ENCODE assay signal across 5 cellular contexts in the genomic region with DNA sequence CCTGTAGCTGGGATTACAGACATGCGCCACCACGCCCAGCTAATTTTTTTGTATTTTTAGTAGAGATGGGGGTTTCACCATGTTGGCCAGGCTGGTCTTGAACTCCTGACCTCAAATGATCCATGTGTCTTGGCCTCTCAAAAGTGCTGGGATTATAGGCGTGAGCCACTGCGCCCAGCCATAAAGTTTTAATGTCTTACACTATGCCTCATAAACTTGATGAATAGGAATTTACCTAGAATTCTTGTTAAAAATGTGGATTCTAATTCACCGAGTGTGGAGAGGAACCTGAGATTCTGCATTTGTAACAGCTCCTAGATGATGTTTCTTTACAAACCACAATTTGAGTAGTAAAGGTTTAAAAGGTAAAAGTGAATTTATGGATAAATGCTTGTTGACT. TPM values are rescaled to one million over a fixed set of nuclear protein-coding genes. Genes with fewer than 3 reads are reported as not detected.
DNase-seq lines count a peak whose midpoint lies in the region; ATAC-seq and TF ChIP-seq lines count a peak whose summit lies in the region.
"Not testable (repeated sequence)": the region's sequence is repeated elsewhere in the genome, so short reads cannot be mapped to it uniquely, and the experiment has no call there.

No MANE protein-coding gene starts in this region.

- not testable (repeated sequence) for H3F3A ChIP-seq in smooth muscle cell (ENCODE audit: low read depth)

- peaks cover 48% of the 10 kb centered on the region for H3K4me1 Mint-ChIP-seq in central memory CD8-positive, alpha-beta T cell
- not testable (repeated sequence) for H3K4me1 Mint-ChIP-seq in mesothelial cell of epicardium

- ATAC-seq in central memory CD8-positive, alpha-beta T cell (replicated peaks; ENCODE audit: extremely low read depth, poor library complexity, severe bottlenecking), result not testable (repeated sequence)

- peaks cover 97% of the 10 kb centered on the region for H4K20me1 ChIP-seq in smooth muscle cell (ENCODE audit: low read depth)

- H3K27ac Mint-ChIP-seq in central memory CD8-positive, alpha-beta T cell (ENCODE audit: low read depth), result peak overlapping the region; percentile 38
- peak overlapping the region; percentile 56 for H3K27ac Mint-ChIP-seq in mesothelial cell of epicardium

- peaks cover 93% of the 10 kb centered on the region for H3K79me2 ChIP-seq in smooth muscle cell (ENCODE audit: low read depth)

- peak overlapping the region; percentile 21 for H3K27ac ChIP-seq in smooth muscle cell (ENCODE audit: low read depth)

- H3K27me3 ChIP-seq in smooth muscle cell (ENCODE audit: low read depth), result not testable (repeated sequence)

- not testable (repeated sequence) for H3K27me3 Mint-ChIP-seq in central memory CD8-positive, alpha-beta T cell; mesothelial cell of epicardium (ENCODE audit: low read depth)

- not testable (repeated sequence) for H3K9me3 ChIP-seq in smooth muscle cell (replicated peaks; ENCODE audit: low read depth)

- CTCF ChIA-PET in HEK293T (lab: Yijun Ruan, JAX), result interaction anchor here (0.6 kb wide), 1 partner anchor 275 kb away, joined by 3 read pairs; no protein-coding TSS in a partner anchor

- H3K36me3 Mint-ChIP-seq in central memory CD8-positive, alpha-beta T cell (ENCODE audit: insufficient read depth), result peaks cover 41% of the 10 kb centered on the region
- H3K36me3 Mint-ChIP-seq in mesothelial cell of epicardium, result peaks cover 27% of the 10 kb centered on the region

- not testable (repeated sequence) for H3K4me1 ChIP-seq in smooth muscle cell (ENCODE audit: low read depth)

- not testable (repeated sequence) for H2AFZ ChIP-seq in smooth muscle cell (ENCODE audit: low read depth)

- not testable (repeated sequence) for H3K9ac ChIP-seq in smooth muscle cell (ENCODE audit: low read depth)

- not testable (repeated sequence) for H3K4me3 ChIP-seq in smooth muscle cell

- 89% methylated on average over 5 of the region's 5 CpGs for WGBS in smooth muscle cell (ENCODE audit: low lambda C conversion rate)

- not testable (repeated sequence) for H3K4me3 Mint-ChIP-seq in central memory CD8-positive, alpha-beta T cell; mesothelial cell of epicardium

- H3K4me2 ChIP-seq in smooth muscle cell, result not testable (repeated sequence)

- not testable (repeated sequence) for H3K36me3 ChIP-seq in smooth muscle cell (ENCODE audit: low read depth)

- H3K9me3 Mint-ChIP-seq in central memory CD8-positive, alpha-beta T cell; mesothelial cell of epicardium: not testable (repeated sequence)

- POLR2A ChIA-PET in HEK293T (lab: Yijun Ruan, JAX), result not testable (repeated sequence)

- TF ChIP-seq CTCF in mesothelial cell of epicardium (IDR thresholded peaks at IDR 0.05; ENCODE audit: unreplicated experiment); smooth muscle cell (IDR thresholded peaks at IDR 0.05; ENCODE audit: borderline replicate concordance, insufficient read depth, poor library complexity, severe bottlenecking): not testable (repeated sequence)

- not testable (repeated sequence) for DNase-seq in HEK293T (ENCODE audit: extremely low spot score); central memory CD8-positive, alpha-beta T cell (ENCODE audit: low spot score in 2 of 2); mesothelial cell of epicardium (ENCODE audit: low spot score in 2 of 2, unreplicated experiment in 2 of 2); smooth muscle cell (lab: John Stamatoyannopoulos, UW; ENCODE audit: unreplicated experiment)
- DNase-seq in left kidney (ENCODE audit: low read depth, low spot score), result peak; percentile 47

TF ChIP-seq in HEK293T, 16 proteins besides CTCF, POLR2A, EP300 and RAD21:
- TF ChIP-seq L3MBTL2 (conservative IDR thresholded peaks at IDR 0.05), result 0 out of 2 replicates have a peak, but pooled peaks have one; percentile 11
- TF ChIP-seq, protein P1, sequence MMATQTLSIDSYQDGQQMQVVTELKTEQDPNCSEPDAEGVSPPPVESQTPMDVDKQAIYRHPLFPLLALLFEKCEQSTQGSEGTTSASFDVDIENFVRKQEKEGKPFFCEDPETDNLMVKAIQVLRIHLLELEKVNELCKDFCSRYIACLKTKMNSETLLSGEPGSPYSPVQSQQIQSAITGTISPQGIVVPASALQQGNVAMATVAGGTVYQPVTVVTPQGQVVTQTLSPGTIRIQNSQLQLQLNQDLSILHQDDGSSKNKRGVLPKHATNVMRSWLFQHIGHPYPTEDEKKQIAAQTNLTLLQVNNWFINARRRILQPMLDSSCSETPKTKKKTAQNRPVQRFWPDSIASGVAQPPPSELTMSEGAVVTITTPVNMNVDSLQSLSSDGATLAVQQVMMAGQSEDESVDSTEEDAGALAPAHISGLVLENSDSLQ (IDR thresholded peaks at IDR 0.05), result peak; percentile 61; the same call in 1 of the 2 replicates

RNA-seq across cellular contexts. Expression of a gene that starts 45.9 kb away (rescaled TPM):
- total RNA-seq in mesothelial cell of epicardium, result 75.8 to 79.9 TPM (median 76.7 TPM) in 3 replicates
- 37.6 and 39.3 TPM in 2 replicates for total RNA-seq in smooth muscle cell
- polyA plus RNA-seq in smooth muscle cell, result 12.3 and 12.7 TPM in 2 replicates
